Comparison of ENCODE assay signal across 12 cellular contexts in genomic region chr1:154952664-154953063, GRCh38. TPM values are rescaled to one million over a fixed set of nuclear protein-coding genes. Genes with fewer than 3 reads are reported as not detected.
DNase-seq lines count a peak whose midpoint lies in the region; ATAC-seq and TF ChIP-seq lines count a peak whose summit lies in the region.
"Had no signal": no experiment of that assay in that cellular context is flagged by ENCODE, and none has a peak within 500 bp of the region (broad histone marks: within the 10 kb centered on the region; RNA-seq: fewer than 3 reads in every experiment).

No MANE protein-coding gene starts in this region.

- no peak for ATAC-seq in activated CD8-positive, alpha-beta memory T cell treated with anti-CD3 and anti-CD28 coated beads, Interleukin-2, amount 10 ng/mL, durations not matched to agents 7 days and 5 days
- ATAC-seq in activated CD8-positive, alpha-beta T cell treated with anti-CD3 and anti-CD28 coated beads for 36 hours = no peak
- ATAC-seq in stimulated activated effector memory CD8-positive, alpha-beta T cell treated with anti-CD3 and anti-CD28 coated beads, Interleukin-12 subunit alpha, Interleukin-12 subunit beta, amount 100 ng/mL, for 72 hours = no peak

- CTCF ChIA-PET in activated CD8-positive, alpha-beta memory T cell treated with anti-CD3 and anti-CD28 coated beads, Interleukin-2, amount 10 ng/mL, durations not matched to agents 7 days and 5 days (lab: Charles Lee) = interaction anchor here (0.7 to 5.6 kb wide), 11 partner anchors 9 to 393 kb away, joined by 3 to 46 read pairs (median 4); partner anchors contain the start of genes ADAM15, FLAD1, PMVK and PYGO2
- CTCF ChIA-PET in activated CD8-positive, alpha-beta T cell treated with anti-CD3 and anti-CD28 coated beads for 36 hours (lab: Charles Lee) = interaction anchor here (0.7 to 6.7 kb wide), 9 partner anchors 9 to 283 kb away, joined by 3 to 49 read pairs (median 7); partner anchors contain the start of genes EFNA4, FLAD1, PMVK and PYGO2
- CTCF ChIA-PET in RWPE1 (lab: Yijun Ruan, JAX) = no interaction called here

- peak overlapping the region; percentile 81 for H3K27ac Mint-ChIP-seq in activated CD8-positive, alpha-beta memory T cell treated with anti-CD3 and anti-CD28 coated beads, Interleukin-2, amount 10 ng/mL, durations not matched to agents 7 days and 5 days
- peak overlapping the region; percentile 97 for H3K27ac Mint-ChIP-seq in activated CD8-positive, alpha-beta T cell treated with anti-CD3 and anti-CD28 coated beads for 36 hours
- H3K27ac Mint-ChIP-seq in endodermal cell = peak overlapping the region; percentile 35
- H3K27ac Mint-ChIP-seq in stimulated activated effector memory CD8-positive, alpha-beta T cell treated with anti-CD3 and anti-CD28 coated beads, Interleukin-12 subunit alpha, Interleukin-12 subunit beta, amount 100 ng/mL, for 72 hours = peak overlapping the region; percentile 99

- H3K27me3 ChIP-seq in endodermal cell (ENCODE audit: control insufficient read depth, insufficient read depth, low read length, poor library complexity, severe bottlenecking) = no peaks in the 10 kb centered on the region
- H3K27me3 ChIP-seq: brain microvascular endothelial cell, upper lobe of left lung had no signal

- peaks cover 14% of the 10 kb centered on the region for H3K36me3 ChIP-seq in endodermal cell (ENCODE audit: control insufficient read depth, insufficient read depth, low read length)
- H3K36me3 ChIP-seq: brain microvascular endothelial cell had no signal

- H3K27me3 Mint-ChIP-seq in activated CD8-positive, alpha-beta memory T cell treated with anti-CD3 and anti-CD28 coated beads, Interleukin-2, amount 10 ng/mL, durations not matched to agents 7 days and 5 days = no peaks in the 10 kb centered on the region
- no peaks in the 10 kb centered on the region for H3K27me3 Mint-ChIP-seq in activated CD8-positive, alpha-beta T cell treated with anti-CD3 and anti-CD28 coated beads for 36 hours
- no peaks in the 10 kb centered on the region for H3K27me3 Mint-ChIP-seq in endodermal cell (ENCODE audit: insufficient read depth)

- no peaks in the 10 kb centered on the region for H3K9me3 ChIP-seq in endodermal cell (ENCODE audit: control insufficient read depth, low read length)
- H3K9me3 ChIP-seq: upper lobe of left lung had no signal

- no peak overlapping the region for H3K9ac ChIP-seq in endodermal cell (ENCODE audit: extremely low read depth, low read length, poor library complexity, severe bottlenecking)

- TF ChIP-seq CTCF in activated CD8-positive, alpha-beta T cell treated with anti-CD3 and anti-CD28 coated beads for 36 hours (IDR thresholded peaks at IDR 0.05) = no peak
- TF ChIP-seq CTCF in endodermal cell (conservative IDR thresholded peaks at IDR 0.05) (no peak), RWPE1 (conservative IDR thresholded peaks at IDR 0.05; ENCODE audit: low read depth) (no peak)

- H3K4me1 ChIP-seq in endodermal cell (ENCODE audit: control insufficient read depth, insufficient read depth, low read length) = peaks cover 19% of the 10 kb centered on the region

- peak overlapping the region; percentile 67 for H3K4me3 Mint-ChIP-seq in activated CD8-positive, alpha-beta memory T cell treated with anti-CD3 and anti-CD28 coated beads, Interleukin-2, amount 10 ng/mL, durations not matched to agents 7 days and 5 days
- H3K4me3 Mint-ChIP-seq in activated CD8-positive, alpha-beta T cell treated with anti-CD3 and anti-CD28 coated beads for 36 hours = peak overlapping the region; percentile 66
- H3K4me3 Mint-ChIP-seq in endodermal cell = no peak overlapping the region
- peak overlapping the region; percentile 95 for H3K4me3 Mint-ChIP-seq in stimulated activated effector memory CD8-positive, alpha-beta T cell treated with anti-CD3 and anti-CD28 coated beads, Interleukin-12 subunit alpha, Interleukin-12 subunit beta, amount 100 ng/mL, for 72 hours

- POLR2A ChIA-PET in activated CD8-positive, alpha-beta T cell treated with anti-CD3 and anti-CD28 coated beads for 36 hours (lab: Charles Lee) = interaction anchor here (0.7 to 1.9 kb wide), 7 partner anchors 9 to 58 kb away, joined by 3 to 13 read pairs (median 4); partner anchors contain the start of genes CKS1B, FLAD1 and PYGO2
- POLR2A ChIA-PET in RWPE1 (lab: Yijun Ruan, JAX; ENCODE audit: low non-redundant PET) = no interaction called here

- no peak for DNase-seq in activated CD8-positive, alpha-beta memory T cell treated with anti-CD3 and anti-CD28 coated beads, Interleukin-2, amount 10 ng/mL, durations not matched to agents 7 days and 5 days
- DNase-seq in activated CD8-positive, alpha-beta memory T cell treated with anti-CD3 and anti-CD28 coated beads for 24 hours = no peak
- no peak for DNase-seq in activated CD8-positive, alpha-beta T cell treated with anti-CD3 and anti-CD28 coated beads for 36 hours
- no peak for DNase-seq in endodermal cell
- DNase-seq in stimulated activated effector memory CD8-positive, alpha-beta T cell treated with anti-CD3 and anti-CD28 coated beads, Interleukin-12 subunit alpha, Interleukin-12 subunit beta, amount 100 ng/mL, for 72 hours (ENCODE audit: low spot score in 2 of 2) = no peak
- no peak for DNase-seq in NCI-H510A treated with DMSO at 0.1 percent for 48 hours (lab: John Stamatoyannopoulos, UW)
- no peak for DNase-seq in RWPE1 (ENCODE audit: low spot score)
- DNase-seq in SHP77 treated with DMSO at 0.1 percent for 48 hours (lab: John Stamatoyannopoulos, UW) = no peak
- DNase-seq: brain microvascular endothelial cell, erythroblast, NCI-H1417 treated with DMSO at 0.1 percent for 48 hours had no signal

- H3K9me3 Mint-ChIP-seq in activated CD8-positive, alpha-beta memory T cell treated with anti-CD3 and anti-CD28 coated beads, Interleukin-2, amount 10 ng/mL, durations not matched to agents 7 days and 5 days (ENCODE audit: low read depth) = no peaks in the 10 kb centered on the region
- no peaks in the 10 kb centered on the region for H3K9me3 Mint-ChIP-seq in activated CD8-positive, alpha-beta T cell treated with anti-CD3 and anti-CD28 coated beads for 36 hours
- H3K9me3 Mint-ChIP-seq in endodermal cell = no peaks in the 10 kb centered on the region
- no peaks in the 10 kb centered on the region for H3K9me3 Mint-ChIP-seq in stimulated activated effector memory CD8-positive, alpha-beta T cell treated with anti-CD3 and anti-CD28 coated beads, Interleukin-12 subunit alpha, Interleukin-12 subunit beta, amount 100 ng/mL, for 72 hours

- H3K4me3 ChIP-seq in endodermal cell (ENCODE audit: low read length) = no peak overlapping the region

- H3K36me3 Mint-ChIP-seq in activated CD8-positive, alpha-beta memory T cell treated with anti-CD3 and anti-CD28 coated beads, Interleukin-2, amount 10 ng/mL, durations not matched to agents 7 days and 5 days = peaks cover 14% of the 10 kb centered on the region
- H3K36me3 Mint-ChIP-seq in activated CD8-positive, alpha-beta T cell treated with anti-CD3 and anti-CD28 coated beads for 36 hours (ENCODE audit: low read depth) = peaks cover 5% of the 10 kb centered on the region
- H3K36me3 Mint-ChIP-seq in endodermal cell (ENCODE audit: low read depth) = peaks cover 14% of the 10 kb centered on the region
- H3K36me3 Mint-ChIP-seq in stimulated activated effector memory CD8-positive, alpha-beta T cell treated with anti-CD3 and anti-CD28 coated beads, Interleukin-12 subunit alpha, Interleukin-12 subunit beta, amount 100 ng/mL, for 72 hours = peaks cover 60% of the 10 kb centered on the region

- whole genome bisulfite sequencing in endodermal cell (ENCODE audit: insufficient coverage in 1 of 2, insufficient read length in 1 of 2), 2 experiments = 92 to 93% methylated on average over 6 of the region's 6 CpGs

- H3K4me1 Mint-ChIP-seq in activated CD8-positive, alpha-beta memory T cell treated with anti-CD3 and anti-CD28 coated beads, Interleukin-2, amount 10 ng/mL, durations not matched to agents 7 days and 5 days = peaks cover 73% of the 10 kb centered on the region
- H3K4me1 Mint-ChIP-seq in activated CD8-positive, alpha-beta T cell treated with anti-CD3 and anti-CD28 coated beads for 36 hours (ENCODE audit: low read depth) = peaks cover 74% of the 10 kb centered on the region
- H3K4me1 Mint-ChIP-seq in endodermal cell = peaks cover 42% of the 10 kb centered on the region
- H3K4me1 Mint-ChIP-seq in stimulated activated effector memory CD8-positive, alpha-beta T cell treated with anti-CD3 and anti-CD28 coated beads, Interleukin-12 subunit alpha, Interleukin-12 subunit beta, amount 100 ng/mL, for 72 hours = peaks cover 80% of the 10 kb centered on the region

- H3K27ac ChIP-seq in endodermal cell (ENCODE audit: low read depth, low read length) (no peak overlapping the region), RWPE1 (no peak overlapping the region)
- H3K27ac ChIP-seq: brain microvascular endothelial cell had no signal

- intact Hi-C loops in activated CD8-positive, alpha-beta T cell treated with anti-CD3 and anti-CD28 coated beads for 36 hours (cut with micrococcal nuclease) = no loop called here

RNA-seq across cellular contexts. Expression of gene PBXIP1, which starts 3.2 kb away (rescaled TPM):
- 10 to 100 TPM; 52.6 to 61.5 TPM for total RNA-seq in activated CD8-positive, alpha-beta memory T cell treated with anti-CD3 and anti-CD28 coated beads, Interleukin-2, amount 10 ng/mL, durations not matched to agents 7 days and 5 days
- total RNA-seq in activated CD8-positive, alpha-beta T cell treated with anti-CD3 and anti-CD28 coated beads for 36 hours = 10 to 100 TPM; 17.7 to 19.4 TPM
- total RNA-seq in endodermal cell = 10 to 100 TPM; 42.5 to 61.3 TPM
- 38.9 TPM for polyA plus RNA-seq in endodermal cell (2013, experiment 1 of 2)
- 39.4 TPM for polyA plus RNA-seq in endodermal cell (2013, experiment 2 of 2)

RNA-seq across cellular contexts. Expression of gene PYGO2, which starts 8.9 kb away (rescaled TPM):
- 10 to 100 TPM; 44.0 to 47.9 TPM for total RNA-seq in activated CD8-positive, alpha-beta memory T cell treated with anti-CD3 and anti-CD28 coated beads, Interleukin-2, amount 10 ng/mL, durations not matched to agents 7 days and 5 days
- 10 to 100 TPM; 21.2 to 21.8 TPM for total RNA-seq in activated CD8-positive, alpha-beta T cell treated with anti-CD3 and anti-CD28 coated beads for 36 hours
- 10 to 100 TPM; 33.4 to 40.4 TPM for total RNA-seq in endodermal cell
- 35.0 TPM for polyA plus RNA-seq in endodermal cell (2013, experiment 1 of 2)
- polyA plus RNA-seq in endodermal cell (2013, experiment 2 of 2) = 32.2 TPM

RNA-seq across cellular contexts. Expression of gene PMVK, which starts 16.1 kb away (rescaled TPM):
- 10 to 100 TPM; 43.6 to 46.8 TPM for total RNA-seq in activated CD8-positive, alpha-beta memory T cell treated with anti-CD3 and anti-CD28 coated beads, Interleukin-2, amount 10 ng/mL, durations not matched to agents 7 days and 5 days
- 10 to 100 TPM; 32.3 to 33.2 TPM for total RNA-seq in activated CD8-positive, alpha-beta T cell treated with anti-CD3 and anti-CD28 coated beads for 36 hours
- 10 to 100 TPM; 16.0 to 16.4 TPM for total RNA-seq in endodermal cell
- 28.1 TPM for polyA plus RNA-seq in endodermal cell (2013, experiment 1 of 2)
- 27.0 TPM for polyA plus RNA-seq in endodermal cell (2013, experiment 2 of 2)

RNA-seq across cellular contexts. Expression of gene SHC1, which starts 17.9 kb away (rescaled TPM):
- 10 to 100 TPM; 48.0 to 57.4 TPM for total RNA-seq in activated CD8-positive, alpha-beta memory T cell treated with anti-CD3 and anti-CD28 coated beads, Interleukin-2, amount 10 ng/mL, durations not matched to agents 7 days and 5 days
- total RNA-seq in activated CD8-positive, alpha-beta T cell treated with anti-CD3 and anti-CD28 coated beads for 36 hours = 10 to 100 TPM; 32.3 to 34.2 TPM
- 100 to 1,000 TPM; 157 to 231 TPM for total RNA-seq in endodermal cell
- 134 TPM for polyA plus RNA-seq in endodermal cell (2013, experiment 1 of 2)
- polyA plus RNA-seq in endodermal cell (2013, experiment 2 of 2) = 135 TPM

RNA-seq across cellular contexts. Expression of gene CKS1B, which starts 21.8 kb away (rescaled TPM):
- total RNA-seq in activated CD8-positive, alpha-beta memory T cell treated with anti-CD3 and anti-CD28 coated beads, Interleukin-2, amount 10 ng/mL, durations not matched to agents 7 days and 5 days = 100 to 1,000 TPM; 149 to 155 TPM
- total RNA-seq in activated CD8-positive, alpha-beta T cell treated with anti-CD3 and anti-CD28 coated beads for 36 hours = 100 to 1,000 TPM; 172 to 173 TPM
- 100 to 1,000 TPM; 145 to 229 TPM for total RNA-seq in endodermal cell
- polyA plus RNA-seq in endodermal cell (2013, experiment 1 of 2) = 355 TPM
- 371 TPM for polyA plus RNA-seq in endodermal cell (2013, experiment 2 of 2)

Comparison
In these comparisons a context has a peak if more than half of its experiments do, and no peak if none do; other contexts are left out.
1. H3K27ac Mint-ChIP-seq: peak in every context shown above with its lines; median percentile 99 in stimulated activated effector memory CD8-positive, alpha-beta T cell treated with anti-CD3 and anti-CD28 coated beads, Interleukin-12 subunit alpha, Interleukin-12 subunit beta, amount 100 ng/mL, for 72 hours; 97 in activated CD8-positive, alpha-beta T cell treated with anti-CD3 and anti-CD28 coated beads for 36 hours; 81 in activated CD8-positive, alpha-beta memory T cell treated with anti-CD3 and anti-CD28 coated beads, Interleukin-2, amount 10 ng/mL, durations not matched to agents 7 days and 5 days; 35 in endodermal cell.